9 cellular contexts compared by ENCODE assay signal in genomic region chr3:24264748-24265158, GRCh38.
DNase-seq lines count a peak whose midpoint lies in the region; ATAC-seq and TF ChIP-seq lines count a peak whose summit lies in the region.
"Had no signal": no experiment of that assay in that cellular context is flagged by ENCODE, and none has a peak within 500 bp of the region (broad histone marks: within the 10 kb centered on the region; RNA-seq: fewer than 3 reads in every experiment).

No MANE protein-coding gene starts in this region.

- no peaks in the 10 kb centered on the region for H3F3A ChIP-seq in PC-9 (ENCODE audit: insufficient read depth, low read depth)

- CTCF ChIA-PET in PC-9 (lab: Charles Lee) = interaction anchor here (0.6 to 0.7 kb wide), 3 partner anchors 22 to 390 kb away, joined by 3 to 14 read pairs (median 4); no protein-coding TSS in a partner anchor

- BruUV-seq in PC-9 (replicated peaks; lab: Mats Ljungman, UMichigan) = no TSS peak

- POLR2A ChIA-PET in PC-9 (lab: Charles Lee; ENCODE audit: unreplicated experiment) = interaction anchor here (0.6 kb wide), 1 partner anchor 52 kb away, joined by 4 read pairs; no protein-coding TSS in a partner anchor

- no peaks in the 10 kb centered on the region for H3K9me2 ChIP-seq in PC-9 (ENCODE audit: insufficient read depth)

- no peak for TF ChIP-seq POLR2A in erythroblast (IDR thresholded peaks at IDR 0.05; ENCODE audit: low read length)

- H3K79me2 ChIP-seq in PC-9 (ENCODE audit: low read depth) (no peaks in the 10 kb centered on the region), osteoblast (ENCODE audit: insufficient read depth, low read length) (no peaks in the 10 kb centered on the region)

- H3K27ac ChIP-seq in PC-9 (no peak overlapping the region), osteoblast (ENCODE audit: low read depth, low read length) (no peak overlapping the region)
- H3K27ac ChIP-seq: SJSA1 had no signal

- ATAC-seq in GM18870 (IDR thresholded peaks at IDR 0.05; ENCODE audit: unreplicated experiment) (peak; percentile 72), HG03066 (IDR thresholded peaks at IDR 0.05; ENCODE audit: low read depth, unreplicated experiment) (peak; percentile 68)

- H3K27me3 ChIP-seq in PC-9 (ENCODE audit: insufficient read depth, low read depth) (no peaks in the 10 kb centered on the region), osteoblast (ENCODE audit: insufficient read depth, low read length) (peaks cover 31% of the 10 kb centered on the region)
- H3K27me3 ChIP-seq: SJSA1 had no signal

- H2AFZ ChIP-seq in PC-9 (no peak overlapping the region), osteoblast (ENCODE audit: low read length) (no peak overlapping the region)

- H3K4me2 ChIP-seq in PC-9 (no peak overlapping the region), osteoblast (ENCODE audit: insufficient read depth, low read length) (no peak overlapping the region)

- intact Hi-C loops in PC-9 (cut with micrococcal nuclease; ENCODE audit: unreplicated experiment) = loop anchor here (2.0 to 10.0 kb wide), 6 partner anchors 26 to 376 kb away; partner anchors contain the start of gene THRB
- intact Hi-C loops in posterior vena cava (cut with DNase I) = loop anchor here in 1 of 2 donors (10.0 kb wide), 1 partner anchor 230 kb away; the partner anchor contains the start of gene THRB

- DNase-seq in CD1c-positive myeloid dendritic cell (ENCODE audit: extremely low spot score) = peak; percentile 61
- DNase-seq in PC-9 = no peak
- DNase-seq in erythroblast (lab: John Stamatoyannopoulos, UW) = peak; percentile 46 to 60
- no peak for DNase-seq in osteoblast (ENCODE audit: insufficient read length, low spot score, missing footprints)
- no peak for DNase-seq in activated CD4-positive, CD25-positive, alpha-beta regulatory T cell (lab: John Stamatoyannopoulos, UW)
- no peak for DNase-seq in posterior vena cava (ENCODE audit: low spot score)

- H3K4me1 ChIP-seq in PC-9 (replicated peaks; ENCODE audit: insufficient read depth) = no peaks in the 10 kb centered on the region
- no peaks in the 10 kb centered on the region for H3K4me1 ChIP-seq in osteoblast (ENCODE audit: insufficient read depth, low read length)

- H3K9me3 ChIP-seq in PC-9 (ENCODE audit: insufficient read depth, low read depth) (no peaks in the 10 kb centered on the region), osteoblast (ENCODE audit: low read depth, low read length) (no peaks in the 10 kb centered on the region)
- H3K9me3 ChIP-seq: SJSA1 had no signal

- H3K36me3 ChIP-seq in PC-9 (ENCODE audit: low read depth) (no peaks in the 10 kb centered on the region), osteoblast (ENCODE audit: insufficient read depth, low read length) (no peaks in the 10 kb centered on the region)
- H3K36me3 ChIP-seq: SJSA1 had no signal

- H4K20me1 ChIP-seq in PC-9 (ENCODE audit: insufficient read depth) (no peaks in the 10 kb centered on the region), osteoblast (ENCODE audit: insufficient read depth, low read length) (no peaks in the 10 kb centered on the region)

- H3K4me3 ChIP-seq in PC-9 (no peak overlapping the region), osteoblast (ENCODE audit: insufficient read depth, low read length) (no peak overlapping the region)
- H3K4me3 ChIP-seq: SJSA1 had no signal

- peak; percentile 91 for TF ChIP-seq CTCF in PC-9 (conservative IDR thresholded peaks at IDR 0.05)
- peak; percentile 81 for TF ChIP-seq CTCF in osteoblast (IDR thresholded peaks at IDR 0.05; ENCODE audit: extremely low read depth, low read depth, low read length)

Comparison
In these comparisons a context has a peak if more than half of its experiments do, and no peak if none do; other contexts are left out.
1. DNase-seq: peak in CD1c-positive myeloid dendritic cell (single experiment) and erythroblast (2 of 2); none in PC-9 (0 of 2), osteoblast (single experiment), activated CD4-positive, CD25-positive, alpha-beta regulatory T cell (0 of 4) and posterior vena cava (single experiment).